23 cellular contexts compared by ENCODE assay signal in genomic region chr10:73653195-73653594, GRCh38. TPM values are rescaled to one million over a fixed set of nuclear protein-coding genes. Genes with fewer than 3 reads are reported as not detected.
"Had no signal": no experiment of that assay in that cellular context is flagged by ENCODE, and none has a peak within 500 bp of the region (broad histone marks: within the 10 kb centered on the region; RNA-seq: fewer than 3 reads in every experiment).

No MANE protein-coding gene starts in this region.

- H3K9me3 Mint-ChIP-seq: activated naive CD4-positive, alpha-beta T cell treated with anti-CD3 and anti-CD28 coated beads, Interleukin-2, amount 50 U/mL, for 72 hours; activated T-cell treated with anti-CD3 and anti-CD28 coated beads, Interleukin-2, amount 50 U/mL, for 24 hours; activated T-helper 17 cell treated with anti-CD3 and anti-CD28 coated beads, Interleukin-2, amount 50 U/mL, for 72 hours; immature natural killer cell; natural killer cell treated with Interleukin-12 subunit alpha and Interleukin-12 subunit beta and Interleukin-15 and Interleukin-18, amount 100 ng/mL, for 72 hours; stimulated activated effector memory CD8-positive, alpha-beta T cell treated with anti-CD3 and anti-CD28 coated beads, Interleukin-12 subunit alpha, Interleukin-12 subunit beta, amount 100 ng/mL, for 72 hours; T-cell had no signal

- H3K4me1 Mint-ChIP-seq: activated T-helper 17 cell treated with anti-CD3 and anti-CD28 coated beads, Interleukin-2, amount 50 U/mL, for 72 hours had no signal

- H3K27ac ChIP-seq: colonic mucosa, left lung, neutrophil, ovary, right lobe of liver, stomach, suprapubic skin, tibial nerve, WERI-Rb-1 had no signal

- ATAC-seq: activated naive CD4-positive, alpha-beta T cell treated with anti-CD3 and anti-CD28 coated beads, Interleukin-2, amount 50 U/mL, for 72 hours; activated T-helper 17 cell treated with anti-CD3 and anti-CD28 coated beads, Interleukin-2, amount 50 U/mL, for 72 hours; left lung; right lobe of liver; stimulated activated effector memory CD8-positive, alpha-beta T cell treated with anti-CD3 and anti-CD28 coated beads, Interleukin-12 subunit alpha, Interleukin-12 subunit beta, amount 100 ng/mL, for 72 hours had no signal

- H3K4me3 ChIP-seq: colonic mucosa, left lung, ovary, right lobe of liver, stomach, suprapubic skin, tibial nerve had no signal

- H3K36me3 Mint-ChIP-seq: activated naive CD4-positive, alpha-beta T cell treated with anti-CD3 and anti-CD28 coated beads, Interleukin-2, amount 50 U/mL, for 72 hours; immature natural killer cell; natural killer cell treated with Interleukin-12 subunit alpha and Interleukin-12 subunit beta and Interleukin-15 and Interleukin-18, amount 100 ng/mL, for 72 hours; stimulated activated effector memory CD8-positive, alpha-beta T cell treated with anti-CD3 and anti-CD28 coated beads, Interleukin-12 subunit alpha, Interleukin-12 subunit beta, amount 100 ng/mL, for 72 hours; T-cell had no signal

- H3K4me3 Mint-ChIP-seq: activated T-cell treated with anti-CD3 and anti-CD28 coated beads, Interleukin-2, amount 50 U/mL, for 24 hours; activated T-helper 17 cell treated with anti-CD3 and anti-CD28 coated beads, Interleukin-2, amount 50 U/mL, for 72 hours; immature natural killer cell; natural killer cell treated with Interleukin-12 subunit alpha and Interleukin-12 subunit beta and Interleukin-15 and Interleukin-18, amount 100 ng/mL, for 72 hours; stimulated activated effector memory CD8-positive, alpha-beta T cell treated with anti-CD3 and anti-CD28 coated beads, Interleukin-12 subunit alpha, Interleukin-12 subunit beta, amount 100 ng/mL, for 72 hours; T-cell had no signal

- H3K27me3 Mint-ChIP-seq: natural killer cell treated with Interleukin-12 subunit alpha and Interleukin-12 subunit beta and Interleukin-15 and Interleukin-18, amount 100 ng/mL, for 72 hours had no signal

- H3K4me1 ChIP-seq: right lobe of liver had no signal

- H3K9me3 ChIP-seq: colonic mucosa, left lung, neutrophil, ovary, right lobe of liver, stomach, suprapubic skin, tibial nerve had no signal

- H3K27me3 ChIP-seq: colonic mucosa, ovary, right lobe of liver, stomach, suprapubic skin, tibial nerve had no signal

- DNase-seq: activated CD4-positive, alpha-beta T cell treated with anti-CD3 and anti-CD28 coated beads, Interleukin-2, amount 50 U/mL, for 1 hour; activated CD4-positive, CD25-positive, alpha-beta regulatory T cell treated with anti-CD3 and anti-CD28 coated beads, Interleukin-2, amount 50 U/mL, for 72 hours; activated CD8-positive, alpha-beta memory T cell treated with anti-CD3 and anti-CD28 coated beads, Interleukin-2, amount 50 U/mL, for 4 hours; activated T-cell treated with anti-CD3 and anti-CD28 coated beads, Interleukin-2, amount 50 U/mL, for 24 hours; colonic mucosa; immature natural killer cell; left lung; ovary; right lobe of liver; small intestine; stimulated activated CD4-positive, alpha-beta T cell treated with anti-CD3 and anti-CD28 coated beads, Interleukin-2, amount 100 ng/mL, for 24 hours; stomach; T-cell had no signal

- H3K27ac Mint-ChIP-seq: activated T-cell treated with anti-CD3 and anti-CD28 coated beads, Interleukin-2, amount 50 U/mL, for 24 hours; activated T-helper 17 cell treated with anti-CD3 and anti-CD28 coated beads, Interleukin-2, amount 50 U/mL, for 72 hours; immature natural killer cell; natural killer cell treated with Interleukin-12 subunit alpha and Interleukin-12 subunit beta and Interleukin-15 and Interleukin-18, amount 100 ng/mL, for 72 hours; stimulated activated effector memory CD8-positive, alpha-beta T cell treated with anti-CD3 and anti-CD28 coated beads, Interleukin-12 subunit alpha, Interleukin-12 subunit beta, amount 100 ng/mL, for 72 hours; T-cell had no signal

- H3K36me3 ChIP-seq: colonic mucosa, left lung, neutrophil, ovary, right lobe of liver, stomach, suprapubic skin, tibial nerve, WERI-Rb-1 had no signal

RNA-seq across cellular contexts. Expression of gene SYNPO2L, which starts 2.6 kb away (rescaled TPM):
- total RNA-seq: activated naive CD4-positive, alpha-beta T cell treated with anti-CD3 and anti-CD28 coated beads, Interleukin-2, amount 50 U/mL, for 72 hours; activated T-helper 17 cell treated with anti-CD3 and anti-CD28 coated beads, Interleukin-2, amount 50 U/mL, for 72 hours; kidney epithelial cell; natural killer cell treated with Interleukin-12 subunit alpha and Interleukin-12 subunit beta and Interleukin-15 and Interleukin-18, amount 100 ng/mL, for 72 hours; pulmonary artery endothelial cell; stomach; suprapubic skin; T-cell; tibial nerve had no signal
- polyA plus RNA-seq: immature natural killer cell had no signal

RNA-seq across cellular contexts. Expression of gene MYOZ1, which starts 11.9 kb away (rescaled TPM):
- total RNA-seq: activated naive CD4-positive, alpha-beta T cell treated with anti-CD3 and anti-CD28 coated beads, Interleukin-2, amount 50 U/mL, for 72 hours; activated T-helper 17 cell treated with anti-CD3 and anti-CD28 coated beads, Interleukin-2, amount 50 U/mL, for 72 hours; colonic mucosa; natural killer cell treated with Interleukin-12 subunit alpha and Interleukin-12 subunit beta and Interleukin-15 and Interleukin-18, amount 100 ng/mL, for 72 hours; pulmonary artery endothelial cell; T-cell had no signal
- polyA plus RNA-seq: immature natural killer cell had no signal
